8 cellular contexts compared by ENCODE assay signal in the genomic region with DNA sequence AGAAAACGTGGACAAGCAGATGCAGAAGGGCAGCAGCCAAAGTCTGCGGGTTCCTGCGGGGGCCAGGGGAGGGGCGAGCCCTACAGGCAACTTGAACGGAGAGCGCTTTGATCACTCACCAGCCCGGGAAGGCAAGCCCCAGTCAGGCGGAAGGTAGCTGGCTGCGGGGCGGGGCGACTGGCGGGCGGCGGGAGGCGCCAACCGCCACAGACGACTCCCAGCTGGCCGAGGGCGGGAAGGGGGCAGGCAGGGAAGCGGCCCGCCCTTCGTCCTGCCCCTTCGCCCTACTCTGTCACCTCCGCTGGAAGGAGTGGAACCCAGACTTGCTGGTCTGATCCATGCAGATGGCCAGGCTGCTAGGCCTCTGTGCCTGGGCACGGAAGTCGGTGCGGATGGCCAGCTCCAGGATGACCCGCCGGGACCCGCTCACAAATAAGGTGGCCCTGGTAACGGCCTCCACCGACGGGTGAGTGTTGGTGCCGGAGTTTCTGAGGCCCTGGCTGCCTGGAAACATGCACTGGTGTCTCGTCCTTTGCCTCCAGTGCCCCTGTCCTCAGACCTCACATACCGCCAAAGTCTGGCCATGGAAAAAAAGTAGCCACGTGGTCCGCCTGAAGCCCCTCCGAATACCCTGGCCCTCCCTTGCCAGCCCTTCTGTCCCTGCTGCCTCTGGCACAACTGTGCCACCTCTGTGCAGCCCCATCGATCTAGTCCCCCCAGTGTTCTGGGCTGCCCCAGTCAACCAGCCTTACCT. TPM values are rescaled to one million over a fixed set of nuclear protein-coding genes. Genes with fewer than 3 reads are reported as not detected.
DNase-seq lines count a peak whose midpoint lies in the region; ATAC-seq and TF ChIP-seq lines count a peak whose summit lies in the region.
"Not testable (repeated sequence)": the region's sequence is repeated elsewhere in the genome, so short reads cannot be mapped to it uniquely, and the experiment has no call there.

A gene (plus strand): TSS at position 320 of the 754 bp plus-strand sequence. CDS start 19 bp downstream, at position 339.

- H2BK15ac ChIP-seq in mesendoderm (replicated peaks; ENCODE audit: low read depth) = not testable (repeated sequence)

- not testable (repeated sequence) for H4K8ac ChIP-seq in mesendoderm (ENCODE audit: low read depth, low read length)

- not testable (repeated sequence) for H3K27me3 Mint-ChIP-seq in CD4-positive, alpha-beta memory T cell

- H3K9me3 ChIP-seq in CD4-positive, alpha-beta memory T cell (ENCODE audit: control insufficient read depth in 1 of 2, low read length in 2 of 2); OCI-LY3 (ENCODE audit: insufficient read depth, low read length): not testable (repeated sequence)

- intact Hi-C loops in CD4-positive, alpha-beta memory T cell (cut with micrococcal nuclease) = loop anchor here (10.0 kb wide), 1 partner anchor 96 kb away; no protein-coding TSS in a partner anchor

- peak within 1 kb of the TSS; percentile 77 to 96 (median 85) for H3K27ac Mint-ChIP-seq in CD4-positive, alpha-beta memory T cell

- H3K4me1 Mint-ChIP-seq in CD4-positive, alpha-beta memory T cell = peaks cover 13 to 25% (median 16%) of the 10 kb centered on the region in 4 donors

- H3K23ac ChIP-seq in mesendoderm (ENCODE audit: low read length) = not testable (repeated sequence)

- not testable (repeated sequence) for H3K9me3 Mint-ChIP-seq in CD4-positive, alpha-beta memory T cell

- H3K4me3 ChIP-seq in CD4-positive, alpha-beta memory T cell (ENCODE audit: low read length in 2 of 2) = peak within 1 kb of the TSS in 1 of 2 donors; percentile 49
- peak within 1 kb of the TSS; percentile 90 for H3K4me3 ChIP-seq in OCI-LY3 (ENCODE audit: low read length)
- not testable (repeated sequence) for H3K4me3 ChIP-seq in mesendoderm (ENCODE audit: low read length)

- in situ Hi-C loops in endometrial microvascular endothelial cells (cut with HindIII; ENCODE audit: inconsistent ontology term, low pct_unique_long_range_greater_than_20kb, low sequenced_read_pairs) = not testable (repeated sequence)

- not testable (repeated sequence) for H3K4ac ChIP-seq in mesendoderm (ENCODE audit: low read depth, low read length)

- not testable (repeated sequence) for H3K36me3 ChIP-seq in CD4-positive, alpha-beta memory T cell (ENCODE audit: insufficient read depth, low read length); OCI-LY3 (replicated peaks; ENCODE audit: low read depth, low read length); mesendoderm (ENCODE audit: control insufficient read depth, insufficient read depth, low read length)

- peak within 1 kb of the TSS; percentile 46 for H2AFZ ChIP-seq in OCI-LY3 (ENCODE audit: low read depth, low read length)

- not testable (repeated sequence) for H2BK5ac ChIP-seq in mesendoderm (ENCODE audit: low read length)

- H3K4me1 ChIP-seq in CD4-positive, alpha-beta memory T cell (ENCODE audit: insufficient read depth, low read length); mesendoderm (ENCODE audit: control insufficient read depth, low read depth, low read length): not testable (repeated sequence)
- peaks cover 11% of the 10 kb centered on the region for H3K4me1 ChIP-seq in OCI-LY3 (ENCODE audit: low read length)

- POLR2A ChIA-PET in CD4-positive, alpha-beta memory T cell (lab: Charles Lee; ENCODE audit: partially characterized antibody) = interaction anchor here (0.9 kb wide), 1 partner anchor 442 kb away, joined by 4 read pairs; no protein-coding TSS in a partner anchor

- no CpG with 5 or more reads among the region's 40 CpGs for WGBS in mesendoderm (ENCODE audit: extremely low coverage, insufficient coverage, low lambda C conversion rate)

- not testable (repeated sequence) for H2AK5ac ChIP-seq in mesendoderm (ENCODE audit: low read length)

- H3K27me3 ChIP-seq in CD4-positive, alpha-beta memory T cell (ENCODE audit: insufficient read depth, low read length); OCI-LY3 (ENCODE audit: low read depth, low read length); mesendoderm (ENCODE audit: insufficient read depth, low read length, poor library complexity): not testable (repeated sequence)

- not testable (repeated sequence) for H3K36me3 Mint-ChIP-seq in CD4-positive, alpha-beta memory T cell

- H3K4me3 Mint-ChIP-seq in CD4-positive, alpha-beta memory T cell = peak within 1 kb of the TSS; percentile 77 to 89 (median 84)

- H3K9ac ChIP-seq in OCI-LY3 (ENCODE audit: low read length) (peak within 1 kb of the TSS; percentile 81), mesendoderm (ENCODE audit: low read length) (peak within 1 kb of the TSS; percentile 46)

- ATAC-seq in GM19395 (IDR thresholded peaks at IDR 0.05; ENCODE audit: unreplicated experiment) (peak; percentile 93), HG03378 (IDR thresholded peaks at IDR 0.05; ENCODE audit: unreplicated experiment) (peak; percentile 77)

- H3K27ac ChIP-seq in CD4-positive, alpha-beta memory T cell (ENCODE audit: low read depth, low read length) = peak within 1 kb of the TSS; percentile 50
- H3K27ac ChIP-seq in OCI-LY3 (ENCODE audit: low read length) = peak within 1 kb of the TSS; percentile 30
- H3K27ac ChIP-seq in mesendoderm (ENCODE audit: low read depth, low read length) = not testable (repeated sequence)

- DNase-seq in CD4-positive, alpha-beta memory T cell = peak; percentile 65 to 79 (median 67)
- DNase-seq in activated CD8-positive, alpha-beta memory T cell treated with anti-CD3 and anti-CD28 coated beads, Interleukin-2, amount 50 U/mL, for 48 hours = peak; percentile 89
- peak; percentile 89 for DNase-seq in mesendoderm
- peak; percentile 42 to 68 (median 62) for DNase-seq in stimulated activated CD4-positive, alpha-beta T cell treated with anti-CD3 and anti-CD28 coated beads, TNF-alpha, amount 100 ng/mL, for 4 hours (ENCODE audit: low read depth in 3 of 3)

- H3K79me2 ChIP-seq in OCI-LY3 (ENCODE audit: low read length); mesendoderm (ENCODE audit: control insufficient read depth, insufficient read depth, low read length): not testable (repeated sequence)

- not testable (repeated sequence) for H2BK120ac ChIP-seq in mesendoderm (ENCODE audit: low read depth, low read length)

- peak within 1 kb of the TSS; percentile 99 for H3K4me2 ChIP-seq in OCI-LY3 (ENCODE audit: low read length)
- not testable (repeated sequence) for H3K4me2 ChIP-seq in mesendoderm (ENCODE audit: low read length)

- H3K79me1 ChIP-seq in mesendoderm (ENCODE audit: low read length) = not testable (repeated sequence)

- not testable (repeated sequence) for H3K18ac ChIP-seq in mesendoderm (ENCODE audit: low read length)

- not testable (repeated sequence) for H4K5ac ChIP-seq in mesendoderm (ENCODE audit: low read length)

- not testable (repeated sequence) for H4K20me1 ChIP-seq in OCI-LY3 (ENCODE audit: insufficient read depth, low read length)

- peak within 1 kb of the TSS; percentile 42 for H3K56ac ChIP-seq in mesendoderm (ENCODE audit: low read length)

- not testable (repeated sequence) for TF ChIP-seq CTCF in OCI-LY3 (IDR thresholded peaks at IDR 0.05; ENCODE audit: low read depth, low read length)

- CTCF ChIA-PET in CD4-positive, alpha-beta memory T cell (lab: Charles Lee; ENCODE audit: partially characterized antibody) = interaction anchor here (0.7 to 2.2 kb wide), 3 partner anchors 11 to 120 kb away, joined by 3 to 6 read pairs (median 4); no protein-coding TSS in a partner anchor

RNA-seq across cellular contexts. Expression of the gene that starts here (rescaled TPM):
- total RNA-seq in CD4-positive, alpha-beta memory T cell = 10 to 100 TPM; 13.3 to 16.8 TPM
- polyA plus RNA-seq in CD4-positive, alpha-beta memory T cell = 10 to 100 TPM; 18.6 to 19.6 TPM
- total RNA-seq in endometrial microvascular endothelial cells (ENCODE audit: inconsistent ontology term) = 17.1 TPM
- 14.9 TPM for polyA plus RNA-seq in mesendoderm (2013, experiment 1 of 2)
- polyA plus RNA-seq in mesendoderm (2013, experiment 2 of 2) = 14.1 TPM
